ENCODE assay signal across 8 cellular contexts in the genomic region with DNA sequence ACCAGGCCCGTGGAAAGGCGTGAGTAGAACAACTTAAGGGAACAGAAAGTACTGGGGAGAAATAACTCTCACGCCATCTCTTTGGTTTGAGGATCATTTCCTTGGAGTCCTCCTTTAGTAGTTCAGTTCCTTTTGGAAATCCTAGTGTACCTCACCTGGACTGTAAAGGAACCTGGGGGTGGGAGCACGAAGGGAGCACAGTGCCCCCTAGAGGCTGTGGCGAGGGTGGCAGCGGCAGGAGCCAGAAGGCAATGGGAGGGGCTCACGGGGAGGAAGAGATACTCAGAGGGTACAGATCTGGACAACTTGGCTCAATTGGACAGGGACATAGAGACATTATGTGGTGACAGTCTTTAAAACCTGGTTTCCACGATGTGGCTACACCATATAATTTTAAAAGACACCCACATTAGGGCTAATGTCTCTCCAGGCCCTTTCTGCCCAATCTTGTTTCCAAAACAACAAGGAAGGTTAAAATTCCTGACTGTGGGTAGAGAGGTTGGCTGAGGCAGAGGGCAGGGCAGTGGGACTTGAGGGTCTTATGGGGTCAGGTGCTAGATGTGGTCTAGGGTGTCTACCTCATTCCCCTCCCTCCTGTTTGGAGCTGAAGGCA.
DNase-seq lines count a peak whose midpoint lies in the region; ATAC-seq and TF ChIP-seq lines count a peak whose summit lies in the region.

No MANE protein-coding gene starts in this region.

- no peak overlapping the region for H3K4me3 ChIP-seq in CD4-positive, alpha-beta memory T cell (ENCODE audit: low read length in 2 of 2)
- no peak overlapping the region for H3K4me3 ChIP-seq in NB4 (ENCODE audit: low read depth, low read length)
- H3K4me3 ChIP-seq in upper lobe of left lung: no peak overlapping the region

- no peaks in the 10 kb centered on the region for H3K9me3 Mint-ChIP-seq in CD4-positive, alpha-beta memory T cell
- no peaks in the 10 kb centered on the region for H3K9me3 Mint-ChIP-seq in naive thymus-derived CD8-positive, alpha-beta T cell

- no peaks in the 10 kb centered on the region for H3K27me3 ChIP-seq in CD4-positive, alpha-beta memory T cell (ENCODE audit: insufficient read depth, low read length)
- no peaks in the 10 kb centered on the region for H3K27me3 ChIP-seq in upper lobe of left lung

- no peak for TF ChIP-seq EP300 in upper lobe of left lung (IDR thresholded peaks at IDR 0.05)

- H3K4me1 Mint-ChIP-seq in CD4-positive, alpha-beta memory T cell: peaks cover 0 to 3% (median 0%) of the 10 kb centered on the region in 4 donors
- H3K4me1 Mint-ChIP-seq in naive thymus-derived CD8-positive, alpha-beta T cell: no peaks in the 10 kb centered on the region

- WGBS in upper lobe of left lung, 2 donors: 38 to 46% methylated on average over 8 of the region's 8 CpGs

- H3K36me3 Mint-ChIP-seq in CD4-positive, alpha-beta memory T cell: no peaks in the 10 kb centered on the region
- H3K36me3 Mint-ChIP-seq in naive thymus-derived CD8-positive, alpha-beta T cell: no peaks in the 10 kb centered on the region

- intact Hi-C loops in CD4-positive, alpha-beta memory T cell (cut with micrococcal nuclease): loop anchor here (1.0 to 10.0 kb wide), 4 partner anchors 109 to 331 kb away; no protein-coding TSS in a partner anchor

- no peaks in the 10 kb centered on the region for H3K4me1 ChIP-seq in CD4-positive, alpha-beta memory T cell (ENCODE audit: insufficient read depth, low read length)
- peaks cover 0 to 5% (median 2%) of the 10 kb centered on the region in 4 donors for H3K4me1 ChIP-seq in upper lobe of left lung

- TF ChIP-seq CTCF in NB4 (IDR thresholded peaks at IDR 0.05; ENCODE audit: low read depth, low read length) (peak; percentile 88), upper lobe of left lung (IDR thresholded peaks at IDR 0.05) (peak; percentile 43 to 85 (median 78))

- POLR2A ChIA-PET in CD4-positive, alpha-beta memory T cell (lab: Charles Lee; ENCODE audit: partially characterized antibody): no interaction called here
- POLR2A ChIA-PET in naive thymus-derived CD8-positive, alpha-beta T cell (lab: Charles Lee): no interaction called here

- H3K4me3 Mint-ChIP-seq in CD4-positive, alpha-beta memory T cell: no peak overlapping the region
- no peak overlapping the region for H3K4me3 Mint-ChIP-seq in naive thymus-derived CD8-positive, alpha-beta T cell

- H3K27me3 Mint-ChIP-seq in CD4-positive, alpha-beta memory T cell: peaks cover 0 to 3% of the 10 kb centered on the region in 2 donors
- peaks cover 2 to 46% (median 17%) of the 10 kb centered on the region in 5 donors for H3K27me3 Mint-ChIP-seq in naive thymus-derived CD8-positive, alpha-beta T cell

- TF ChIP-seq POLR2A in NB4 (IDR thresholded peaks at IDR 0.05; ENCODE audit: extremely low read depth, insufficient read length): no peak
- no peak for TF ChIP-seq POLR2A in upper lobe of left lung (IDR thresholded peaks at IDR 0.05)

- CTCF ChIA-PET in CD4-positive, alpha-beta memory T cell (lab: Charles Lee; ENCODE audit: partially characterized antibody): interaction anchor here (1.4 to 3.6 kb wide), 3 partner anchors 230 to 521 kb away, joined by 3 to 39 read pairs (median 10); no protein-coding TSS in a partner anchor

- DNase-seq in CD4-positive, alpha-beta memory T cell: peak in 4 of 5 donors; percentile 30 to 51 (median 46)
- DNase-seq in NB4 (ENCODE audit: low read depth): peak; percentile 40
- peak; percentile 32 to 54 for DNase-seq in activated CD4-positive, alpha-beta T cell treated with anti-CD3 and anti-CD28 coated beads for 4 hours
- DNase-seq in effector CD4-positive, alpha-beta T cell: peak; percentile 31
- DNase-seq in naive thymus-derived CD8-positive, alpha-beta T cell: peak in 7 of 10 donors; percentile 10 to 37 (median 21)
- DNase-seq in upper lobe of left lung: peak; percentile 47 to 88

- H3K27ac ChIP-seq in CD4-positive, alpha-beta memory T cell (ENCODE audit: low read depth, low read length): no peak overlapping the region
- no peak overlapping the region for H3K27ac ChIP-seq in upper lobe of left lung

- H3K36me3 ChIP-seq in CD4-positive, alpha-beta memory T cell (ENCODE audit: insufficient read depth, low read length): no peaks in the 10 kb centered on the region
- H3K36me3 ChIP-seq in upper lobe of left lung: peaks cover 0 to 21% (median 9%) of the 10 kb centered on the region in 4 donors

- peak; percentile 45 for ATAC-seq in GM21360 (IDR thresholded peaks at IDR 0.05; ENCODE audit: unreplicated experiment)
- ATAC-seq in naive thymus-derived CD8-positive, alpha-beta T cell: no peak
- peak; percentile 67 to 72 for ATAC-seq in upper lobe of left lung (ENCODE audit: low FRiP score in 2 of 2)
- no peak for ATAC-seq in HG02623 (IDR thresholded peaks at IDR 0.05; ENCODE audit: unreplicated experiment)

- H3K27ac Mint-ChIP-seq in CD4-positive, alpha-beta memory T cell: no peak overlapping the region
- H3K27ac Mint-ChIP-seq in naive thymus-derived CD8-positive, alpha-beta T cell: no peak overlapping the region

- no peaks in the 10 kb centered on the region for H3K9me3 ChIP-seq in CD4-positive, alpha-beta memory T cell (ENCODE audit: control insufficient read depth in 1 of 2, low read length in 2 of 2)
- no peaks in the 10 kb centered on the region for H3K9me3 ChIP-seq in upper lobe of left lung

Comparison
In these comparisons a context has a peak if more than half of its experiments do, and no peak if none do; other contexts are left out.
1. ATAC-seq: peak in GM21360 (single experiment) and upper lobe of left lung (2 of 2); none in naive thymus-derived CD8-positive, alpha-beta T cell (0 of 2) and HG02623 (single experiment).
2. Peak in every context shown above with its lines, with median percentiles within 50 percentile points of each other: DNase-seq.